In genomic region chr11:57546869-57547518, GRCh38 we compare ENCODE assay signal across 8 cellular contexts. TPM values are rescaled to one million over a fixed set of nuclear protein-coding genes. Genes with fewer than 3 reads are reported as not detected.
DNase-seq lines count a peak whose midpoint lies in the region; ATAC-seq and TF ChIP-seq lines count a peak whose summit lies in the region.

No MANE protein-coding gene starts in this region.

- no peak overlapping the region for H3K4me3 Mint-ChIP-seq in T-cell
- no peak overlapping the region for H3K4me3 Mint-ChIP-seq in progenitor cell of endocrine pancreas (ENCODE audit: low read depth)

- H3K9me3 Mint-ChIP-seq in T-cell (no peaks in the 10 kb centered on the region), progenitor cell of endocrine pancreas (ENCODE audit: low read depth) (no peaks in the 10 kb centered on the region)

- 64 to 70% (median 68%) methylated on average over 6 of the region's 6 CpGs for WGBS in heart left ventricle, 4 donors

- TF ChIP-seq POLR2A in heart left ventricle (IDR thresholded peaks at IDR 0.05): no peak

- H3K4me1 ChIP-seq in heart left ventricle: peaks cover 0 to 11% (median 0%) of the 10 kb centered on the region in 12 donors

- H3K36me3 ChIP-seq in heart left ventricle: peaks cover 0 to 65% (median 29%) of the 10 kb centered on the region in 9 donors

- H3K27me3 Mint-ChIP-seq in T-cell: no peaks in the 10 kb centered on the region
- H3K27me3 Mint-ChIP-seq in progenitor cell of endocrine pancreas: peaks cover 9% of the 10 kb centered on the region

- no peaks in the 10 kb centered on the region for H3K9me3 ChIP-seq in heart left ventricle

- H3K4me3 ChIP-seq in heart left ventricle: no peak overlapping the region

- H3K27ac ChIP-seq in heart left ventricle: no peak overlapping the region

- peak overlapping the region; percentile 70 to 79 for H3K27ac Mint-ChIP-seq in T-cell
- no peak overlapping the region for H3K27ac Mint-ChIP-seq in progenitor cell of endocrine pancreas

- H3K36me3 Mint-ChIP-seq in T-cell (peaks cover 17% of the 10 kb centered on the region), progenitor cell of endocrine pancreas (ENCODE audit: insufficient read depth) (peaks cover 5% of the 10 kb centered on the region)

- POLR2A ChIA-PET in T-cell (lab: Charles Lee): interaction anchor here in 1 of 2 donors (0.5 kb wide), 1 partner anchor 13 kb away, joined by 3 read pairs; no protein-coding TSS in a partner anchor

- intact Hi-C loops in left cardiac atrium (cut with DNase I) (no loop called here), heart left ventricle (cut with DNase I) (loop anchor here in 1 of 10 donors (10.0 kb wide), 1 partner anchor 268 kb away; no protein-coding TSS in a partner anchor)

- CTCF ChIA-PET in T-cell (lab: Charles Lee): interaction anchor here in 1 of 2 donors (1.0 kb wide), 1 partner anchor 19 kb away, joined by 3 read pairs; no protein-coding TSS in a partner anchor

- DNase-seq in left cardiac atrium (no peak), heart left ventricle (no peak), T-cell (no peak), iPS-NIHi7 (ENCODE audit: extremely low spot score) (peak; percentile 78), progenitor cell of endocrine pancreas (ENCODE audit: low spot score, unreplicated experiment) (no peak)
- no peak for DNase-seq in effector CD8-positive, alpha-beta T cell (lab: John Stamatoyannopoulos, UW)
- DNase-seq in stimulated activated CD4-positive, alpha-beta T cell treated with anti-CD3 and anti-CD28 coated beads, Interleukin-4, amount 100 ng/mL, for 1 hour: no peak

- H3K4me1 Mint-ChIP-seq in T-cell (peaks cover 5 to 11% (median 7%) of the 10 kb centered on the region in 3 donors), progenitor cell of endocrine pancreas (ENCODE audit: low read depth) (peaks cover 4% of the 10 kb centered on the region)

- TF ChIP-seq CTCF in heart left ventricle (IDR thresholded peaks at IDR 0.05) (no peak), progenitor cell of endocrine pancreas (IDR thresholded peaks at IDR 0.05; ENCODE audit: unreplicated experiment) (no peak)

- H3K27me3 ChIP-seq in heart left ventricle: no peaks in the 10 kb centered on the region

- ATAC-seq in left cardiac atrium: peak; percentile 9 to 55
- ATAC-seq in heart left ventricle: no peak
- ATAC-seq in HG02840 (IDR thresholded peaks at IDR 0.05; ENCODE audit: low FRiP score, unreplicated experiment): peak; percentile 65
- ATAC-seq in T-cell (replicated peaks in 1 of 4): peak in 1 of 4 experiments; percentile 39

RNA-seq across cellular contexts. Expression of gene SMTNL1, which starts 9.6 kb away (rescaled TPM):
- total RNA-seq in left cardiac atrium (not detected), heart left ventricle (not detected), T-cell (not detected), progenitor cell of endocrine pancreas (not detected in 2 replicates)
- not detected for polyA plus RNA-seq in heart left ventricle

RNA-seq across cellular contexts. Expression of gene TIMM10, which starts 16.4 kb away (rescaled TPM):
- total RNA-seq in left cardiac atrium: 10 to 100 TPM; 58.0 to 58.9 TPM
- total RNA-seq in heart left ventricle: 10 to 100 TPM; 36.6 to 81.5 (median 46.4) TPM
- polyA plus RNA-seq in heart left ventricle: 100 to 1,000 TPM in 1 of 2 donors, 10 to 100 TPM in 1; 42.0 to 135 TPM
- 10 to 100 TPM; 20.7 to 33.2 (median 26.2) TPM for total RNA-seq in T-cell
- 63.4 and 63.5 TPM in 2 replicates for total RNA-seq in progenitor cell of endocrine pancreas

RNA-seq across cellular contexts. Expression of gene UBE2L6, which starts 20.5 kb away (rescaled TPM):
- total RNA-seq in left cardiac atrium: 10 to 100 TPM; 28.9 to 30.0 TPM
- 100 to 1,000 TPM in 1 of 9 donors, 10 to 100 TPM in 8; 11.2 to 175 (median 14.5) TPM for total RNA-seq in heart left ventricle
- polyA plus RNA-seq in heart left ventricle: 10 to 100 TPM; 10.2 to 16.4 TPM
- 10 to 100 TPM; 61.7 to 97.2 (median 80.3) TPM for total RNA-seq in T-cell
- 30.6 and 34.3 TPM in 2 replicates for total RNA-seq in progenitor cell of endocrine pancreas

RNA-seq across cellular contexts. Expression of gene SLC43A1, which starts 31.5 kb away (rescaled TPM):
- total RNA-seq in left cardiac atrium: 1 to 10 TPM; 5.8 to 7.2 TPM
- total RNA-seq in heart left ventricle: 10 to 100 TPM in 1 of 9 donors, 1 to 10 TPM in 8; 2.7 to 12.3 (median 5.4) TPM
- 1 to 10 TPM; 6.6 TPM for polyA plus RNA-seq in heart left ventricle
- 10 to 100 TPM in 4 of 5 donors, 1 to 10 TPM in 1; 8.8 to 31.6 (median 25.1) TPM for total RNA-seq in T-cell
- total RNA-seq in progenitor cell of endocrine pancreas: 46.9 and 48.5 TPM in 2 replicates

RNA-seq across cellular contexts. Expression of gene SERPING1, which starts 50.5 kb away (rescaled TPM):
- total RNA-seq in left cardiac atrium (100 to 1,000 TPM; 198 to 266 TPM), heart left ventricle (100 to 1,000 TPM in 4 of 9 donors, 10 to 100 TPM in 5; 55.5 to 344 (median 87.0) TPM), T-cell (1 to 10 TPM in 3 of 5 donors, not detected in 2; 1.5 to 2.8 (median 1.9) TPM), progenitor cell of endocrine pancreas (190 and 196 TPM in 2 replicates)
- polyA plus RNA-seq in heart left ventricle: 100 to 1,000 TPM in 1 of 2 donors, 10 to 100 TPM in 1; 80.6 to 121 TPM

Comparison
In these comparisons a context has a peak if more than half of its experiments do, and no peak if none do; other contexts are left out.
1. ATAC-seq: peak in left cardiac atrium (2 of 2) and HG02840 (single experiment); none in heart left ventricle (0 of 4).